13 cellular contexts compared by ENCODE assay signal in the genomic region with DNA sequence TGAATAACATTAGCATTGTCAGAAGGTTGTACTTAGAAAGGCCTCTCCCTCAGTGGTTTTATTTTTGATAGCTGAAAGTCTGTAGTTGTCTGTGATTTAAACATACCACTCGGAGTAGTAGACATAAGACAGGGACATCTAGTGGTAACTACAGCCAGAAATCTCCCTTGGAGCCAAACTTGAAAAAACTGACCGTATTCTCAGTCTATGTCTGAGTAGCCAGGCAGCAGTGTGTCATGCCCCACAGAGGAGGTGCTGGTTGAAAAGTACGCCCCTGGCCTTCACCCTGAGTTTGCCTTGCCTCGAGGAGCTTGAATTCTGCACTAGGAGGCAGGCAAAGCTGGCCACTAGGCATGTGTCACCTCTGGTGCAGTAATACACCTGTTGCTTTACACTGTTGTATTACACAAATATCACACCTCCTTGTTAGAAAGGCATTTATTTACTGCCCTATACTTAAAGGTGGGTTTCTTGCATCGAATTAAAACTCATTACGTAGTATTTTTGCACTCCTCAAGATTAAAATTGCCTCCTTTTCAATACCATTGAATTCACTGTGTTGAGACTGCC. TPM values are rescaled to one million over a fixed set of nuclear protein-coding genes. Genes with fewer than 3 reads are reported as not detected.
DNase-seq lines count a peak whose midpoint lies in the region; ATAC-seq and TF ChIP-seq lines count a peak whose summit lies in the region.
"Had no signal": no experiment of that assay in that cellular context is flagged by ENCODE, and none has a peak within 500 bp of the region (broad histone marks: within the 10 kb centered on the region; RNA-seq: fewer than 3 reads in every experiment).

No MANE protein-coding gene starts in this region.

- H3K27ac ChIP-seq in CD4-positive, alpha-beta T cell (ENCODE audit: low read depth, low read length): no peak overlapping the region
- H3K27ac ChIP-seq in IMR-90 (ENCODE audit: insufficient read depth, low read length) (no peak overlapping the region), gastrocnemius medialis (no peak overlapping the region), vagina (no peak overlapping the region)
- H3K27ac ChIP-seq: coronary artery, upper lobe of right lung had no signal

- H2AK9ac ChIP-seq in IMR-90 (replicated peaks; ENCODE audit: low read depth, low read length, poor library complexity): no peak overlapping the region

- H3K27ac Mint-ChIP-seq in CD4-positive, alpha-beta T cell: peak overlapping the region; percentile 70

- no peak overlapping the region for H3K4me3 Mint-ChIP-seq in CD4-positive, alpha-beta T cell

- H2BK5ac ChIP-seq in IMR-90 (ENCODE audit: low read depth, low read length, poor library complexity, severe bottlenecking): no peak overlapping the region

- peaks cover 64% of the 10 kb centered on the region for H3K36me3 Mint-ChIP-seq in CD4-positive, alpha-beta T cell (ENCODE audit: low read depth)

- H3K4me3 ChIP-seq in IMR-90 (ENCODE audit: insufficient read depth, low read depth, low read length) (no peak overlapping the region), gastrocnemius medialis (no peak overlapping the region), vagina (no peak overlapping the region)
- H3K4me3 ChIP-seq: coronary artery, upper lobe of right lung had no signal

- TF ChIP-seq POLR2A in IMR-90 (IDR thresholded peaks at IDR 0.05; ENCODE audit: low read depth, low read length) (no peak), gastrocnemius medialis (IDR thresholded peaks at IDR 0.05) (no peak), vagina (IDR thresholded peaks at IDR 0.05) (no peak)

- no peak overlapping the region for H3K56ac ChIP-seq in IMR-90 (ENCODE audit: extremely low read depth, insufficient read depth, low read length)

- 0 out of 2 replicates have a peak, but pooled peaks have one; percentile 16 for TF ChIP-seq RAD21 in IMR-90 (IDR thresholded peaks at IDR 0.05; ENCODE audit: low read length)

- H3K18ac ChIP-seq in IMR-90 (ENCODE audit: low read depth, low read length): no peak overlapping the region

- no peak overlapping the region for H4K91ac ChIP-seq in IMR-90 (ENCODE audit: insufficient read depth, low read depth, low read length)

- H4K5ac ChIP-seq in IMR-90 (ENCODE audit: low read depth, low read length): no peak overlapping the region

- no peaks in the 10 kb centered on the region; the same call in none of the 2 replicates for H4K20me1 ChIP-seq in IMR-90 (ENCODE audit: insufficient read depth, low read length)

- no peaks in the 10 kb centered on the region for H3K4me1 ChIP-seq in IMR-90 (ENCODE audit: control insufficient read depth, insufficient read depth, low read length)
- H3K4me1 ChIP-seq in gastrocnemius medialis: peaks cover 10 to 22% of the 10 kb centered on the region in 2 donors
- H3K4me1 ChIP-seq in vagina: peaks cover 9% of the 10 kb centered on the region

- no peak overlapping the region for H4K8ac ChIP-seq in IMR-90 (ENCODE audit: low read depth in 2 of 2, low read length in 2 of 2)

- H2BK20ac ChIP-seq in IMR-90 (ENCODE audit: low read depth, low read length): no peak overlapping the region

- H3K36me3 ChIP-seq in IMR-90 (ENCODE audit: control insufficient read depth, insufficient read depth, low read length) (peaks cover 26% of the 10 kb centered on the region), gastrocnemius medialis (peaks cover 0 to 37% of the 10 kb centered on the region in 2 donors), vagina (peaks cover 0 to 42% of the 10 kb centered on the region in 2 donors)

- in situ Hi-C loops in IMR-90 (cut with MboI; ENCODE audit: low sequenced_read_pairs): no loop called here
- in situ Hi-C loops in gastrocnemius medialis (cut with MboI; ENCODE audit: low sequenced_read_pairs in 4 of 4): no loop called here

- no peak overlapping the region for H2AK5ac ChIP-seq in IMR-90 (ENCODE audit: low read depth, low read length)

- H3K4me1 Mint-ChIP-seq in CD4-positive, alpha-beta T cell (ENCODE audit: low read depth): peaks cover 42% of the 10 kb centered on the region

- 93% methylated on average over 2 of the region's 6 CpGs; no CpG with 5 or more reads in 1 of the 2 experiments for WGBS in IMR-90 (ENCODE audit: extremely low coverage in 2 of 2, insufficient read length in 1 of 2), 2 experiments

- H3K4me2 ChIP-seq in IMR-90 (ENCODE audit: low read depth, low read length): no peak overlapping the region

- dilution Hi-C loops in IMR-90 (cut with HindIII; ENCODE audit: low sequenced_read_pairs, unreplicated experiment): no loop called here

- H3K9me3 Mint-ChIP-seq in CD4-positive, alpha-beta T cell: no peaks in the 10 kb centered on the region
- H3K9me3 Mint-ChIP-seq: T-helper 2 cell treated with Interferon-gamma antibody and Interleukin-4, amounts not matched to agents 5 μg/mL and 100 μg/mL, for 36 hours had no signal

- no peak overlapping the region for H2BK120ac ChIP-seq in IMR-90 (ENCODE audit: low read depth, low read length)

- no peak overlapping the region for H2BK15ac ChIP-seq in IMR-90 (ENCODE audit: low read depth, low read length)

- H3K4ac ChIP-seq in IMR-90 (ENCODE audit: low read depth, low read length): no peak overlapping the region

- intact Hi-C loops in CD4-positive, alpha-beta T cell (cut with DNase I, micrococcal nuclease): loop anchor here in 1 of 2 experiments (2.0 kb wide), 1 partner anchor 14 kb away; no protein-coding TSS in a partner anchor
- intact Hi-C loops in IMR-90 (cut with micrococcal nuclease) (no loop called here), gastrocnemius medialis (cut with DNase I; ENCODE audit: low total_unique reads) (no loop called here), vagina (cut with DNase I) (no loop called here)

- CTCF ChIA-PET in CD4-positive, alpha-beta T cell (lab: Charles Lee): interaction anchor here (1.1 kb wide), 1 partner anchor 13 kb away, joined by 4 read pairs; no protein-coding TSS in a partner anchor
- CTCF ChIA-PET in IMR-90 (lab: Yijun Ruan, JAX): no interaction called here

- no peak overlapping the region for H3K9ac ChIP-seq in IMR-90 (ENCODE audit: low read depth, low read length)

- DNase-seq in CD4-positive, alpha-beta T cell: no peak
- peak; percentile 48 for DNase-seq in IMR-90
- DNase-seq in astrocyte of the hippocampus (ENCODE audit: low read depth, low spot score): peak; percentile 53
- DNase-seq in left lobe of liver (ENCODE audit: low spot score): no peak
- DNase-seq in gastrocnemius medialis: no peak
- DNase-seq in vagina (ENCODE audit: extremely low spot score in 2 of 2): no peak
- DNase-seq in NCI-H2081 (lab: John Stamatoyannopoulos, UW): no peak
- DNase-seq: activated T-cell treated with anti-CD3 and anti-CD28 coated beads, Interleukin-2, amount 50 U/mL, for 48 hours; NCI-H1694 treated with DMSO at 0.1 percent for 48 hours; upper lobe of right lung had no signal

- H2AFZ ChIP-seq in IMR-90 (replicated peaks; ENCODE audit: low read length, poor library complexity): no peak overlapping the region

- POLR2A ChIA-PET in CD4-positive, alpha-beta T cell (lab: Charles Lee): interaction anchor here (8.6 kb wide), 1 partner anchor 19 kb away, joined by 102 read pairs; a partner anchor contains a TSS
- POLR2A ChIA-PET in IMR-90 (lab: Charles Lee; ENCODE audit: unreplicated experiment): no interaction called here

- H3K27me3 ChIP-seq in CD4-positive, alpha-beta T cell (ENCODE audit: control insufficient read depth, insufficient read depth, low read length): no peaks in the 10 kb centered on the region
- H3K27me3 ChIP-seq in IMR-90 (ENCODE audit: control insufficient read depth, insufficient read depth, low read length) (no peaks in the 10 kb centered on the region), gastrocnemius medialis (no peaks in the 10 kb centered on the region), vagina (no peaks in the 10 kb centered on the region)
- H3K27me3 ChIP-seq: upper lobe of right lung had no signal

- peaks cover 14% of the 10 kb centered on the region; the same call in 1 of the 2 replicates for H3K9me1 ChIP-seq in IMR-90 (ENCODE audit: insufficient read depth, low read length)

- BruUV-seq in IMR-90 (replicated peaks; lab: Mats Ljungman, UMichigan): no TSS peak

- H3K79me1 ChIP-seq in IMR-90 (ENCODE audit: low read depth in 1 of 2, low read length in 2 of 2): peaks cover 31 to 43% of the 10 kb centered on the region in 2 experiments

- H3K23ac ChIP-seq in IMR-90 (ENCODE audit: low read depth, low read length): no peak overlapping the region

- no peaks in the 10 kb centered on the region for H3K9me3 ChIP-seq in CD4-positive, alpha-beta T cell (ENCODE audit: control insufficient read depth, low read length)
- H3K9me3 ChIP-seq in IMR-90 (ENCODE audit: control insufficient read depth, insufficient read depth, low read length): no peaks in the 10 kb centered on the region
- no peaks in the 10 kb centered on the region for H3K9me3 ChIP-seq in gastrocnemius medialis
- H3K9me3 ChIP-seq in vagina: no peaks in the 10 kb centered on the region
- H3K9me3 ChIP-seq: upper lobe of right lung had no signal

- no peak for ATAC-seq in CD4-positive, alpha-beta T cell (ENCODE audit: poor library complexity)
- ATAC-seq in IMR-90 (ENCODE audit: low read depth): peak; percentile 70
- peak; percentile 25 for ATAC-seq in left lobe of liver
- ATAC-seq in gastrocnemius medialis: no peak
- ATAC-seq in GM18498 (IDR thresholded peaks at IDR 0.05; ENCODE audit: unreplicated experiment): no peak
- ATAC-seq: upper lobe of right lung had no signal

- no peak for TF ChIP-seq CTCF in CD4-positive, alpha-beta T cell (IDR thresholded peaks at IDR 0.05)
- 0 out of 2 replicates have a peak, but pooled peaks have one; percentile 22 for TF ChIP-seq CTCF in IMR-90 (conservative IDR thresholded peaks at IDR 0.05; ENCODE audit: low read depth, low read length)
- TF ChIP-seq CTCF in gastrocnemius medialis (IDR thresholded peaks at IDR 0.05 in 4 of 5, conservative IDR thresholded peaks at IDR 0.05 in 1 of 5): no peak
- TF ChIP-seq CTCF in vagina (IDR thresholded peaks at IDR 0.05): no peak

- H3K27me3 Mint-ChIP-seq in CD4-positive, alpha-beta T cell: no peaks in the 10 kb centered on the region

- no peak overlapping the region for H3K14ac ChIP-seq in IMR-90 (replicated peaks; ENCODE audit: low read depth, low read length)

TF ChIP-seq in IMR-90, 13 proteins besides CTCF, POLR2A, EP300 and RAD21:
- no peak for TF ChIP-seq FOS (IDR thresholded peaks at IDR 0.05; ENCODE audit: low read depth, low read length)
- TF ChIP-seq MAFK (IDR thresholded peaks at IDR 0.05; ENCODE audit: low read depth, low read length): no peak
- TF ChIP-seq MAZ (IDR thresholded peaks at IDR 0.05; ENCODE audit: borderline replicate concordance, low read depth, low read length): no peak
- TF ChIP-seq RCOR1 (IDR thresholded peaks at IDR 0.05; ENCODE audit: insufficient replicate concordance, low read length): no peak
- TF ChIP-seq CEBPB (IDR thresholded peaks at IDR 0.05; ENCODE audit: low read depth, low read length): no peak

RNA-seq across cellular contexts. Expression of a gene that starts 20.8 kb away (rescaled TPM):
- total RNA-seq in CD4-positive, alpha-beta T cell: 10 to 100 TPM; 18.6 to 19.1 TPM
- 11.7 and 11.8 TPM in 2 replicates for total RNA-seq in IMR-90 (2012; rRNA removed)
- polyA plus RNA-seq in IMR-90 (2012; rRNA removed): 17.7 and 17.8 TPM in 2 replicates
- polyA plus RNA-seq in IMR-90 (2012; cell fraction: cytosol; rRNA removed): 4.3 and 9.6 TPM in 2 replicates
- 5.6 and 10.9 TPM in 2 replicates for polyA plus RNA-seq in IMR-90 (2012; cell fraction: nucleus; rRNA removed; ENCODE audit: low replicate concordance)
- total RNA-seq in left lobe of liver: 2.7 TPM
- total RNA-seq in gastrocnemius medialis: 10 to 100 TPM in 3 of 4 donors, 1 to 10 TPM in 1; 9.6 to 18.5 (median 14.3) TPM
- total RNA-seq in vagina: 15.0 TPM

Comparison
In these comparisons a context has a peak if more than half of its experiments do, and no peak if none do; other contexts are left out.
1. ATAC-seq: peak in IMR-90 (single experiment) and left lobe of liver (single experiment); none in CD4-positive, alpha-beta T cell (single experiment), gastrocnemius medialis (0 of 2) and GM18498 (single experiment).
2. DNase-seq: peak in IMR-90 (single experiment) and astrocyte of the hippocampus (single experiment); none in CD4-positive, alpha-beta T cell (0 of 10), left lobe of liver (single experiment), gastrocnemius medialis (0 of 2), vagina (0 of 2) and NCI-H2081 (0 of 2).